Comparison of ENCODE assay signal across 8 cellular contexts in genomic region chr3:31531992-31532586, GRCh38. TPM values are rescaled to one million over a fixed set of nuclear protein-coding genes. Genes with fewer than 3 reads are reported as not detected.
DNase-seq lines count a peak whose midpoint lies in the region; ATAC-seq and TF ChIP-seq lines count a peak whose summit lies in the region.

No MANE protein-coding gene starts in this region.

- intact Hi-C loops in mucosa of descending colon (cut with DNase I, micrococcal nuclease): no loop called here

- peaks cover 34% of the 10 kb centered on the region for H3K4me1 ChIP-seq in mucosa of descending colon (ENCODE audit: low read depth)

- peak overlapping the region; percentile 93 for H3K27ac ChIP-seq in epithelial cell of prostate

- no peak for TF ChIP-seq EP300 in Ishikawa (IDR thresholded peaks at IDR 0.05; ENCODE audit: borderline replicate concordance)

- TF ChIP-seq RAD21 in Ishikawa (IDR thresholded peaks at IDR 0.05; ENCODE audit: low read depth): no peak

- peak overlapping the region; percentile 92 for H3K4me3 ChIP-seq in mucosa of descending colon

- peak; percentile 89 for DNase-seq in DMS153 (lab: John Stamatoyannopoulos, UW)
- peak; percentile 59 for DNase-seq in OCI-M2 (lab: John Stamatoyannopoulos, UW; ENCODE audit: unreplicated experiment)
- peak; percentile 99 for DNase-seq in activated T-cell treated with anti-CD3 and anti-CD28 coated beads, Interleukin-2, amount 50 U/mL, for 1 hour
- DNase-seq in epithelial cell of prostate (ENCODE audit: low read depth, low spot score): peak; percentile 94
- peak; percentile 99 to 100 (median 99) for DNase-seq in mucosa of descending colon
- DNase-seq in stimulated activated CD8-positive, alpha-beta memory T cell treated with anti-CD3 and anti-CD28 coated beads, Interleukin-4, amount 100 ng/mL, for 1 hour (ENCODE audit: low read depth in 2 of 2, low spot score in 1 of 2): peak; percentile 96 to 98

- no peaks in the 10 kb centered on the region for H3K9me3 ChIP-seq in mucosa of descending colon

- peak; percentile 80 for ATAC-seq in GM21619 (IDR thresholded peaks at IDR 0.05; ENCODE audit: unreplicated experiment)
- ATAC-seq in mucosa of descending colon: peak; percentile 92

- H3K36me3 ChIP-seq in mucosa of descending colon (ENCODE audit: low read depth): no peaks in the 10 kb centered on the region

- peak; percentile 5 for TF ChIP-seq CTCF in mucosa of descending colon (IDR thresholded peaks at IDR 0.05)

TF ChIP-seq in Ishikawa, 13 proteins besides CTCF, POLR2A, EP300 and RAD21:
- TF ChIP-seq NFIC (IDR thresholded peaks at IDR 0.05) (no peak), FOXM1 (IDR thresholded peaks at IDR 0.05; ENCODE audit: borderline replicate concordance, low read depth) (peak; percentile 91), YY1 (IDR thresholded peaks at IDR 0.05; ENCODE audit: low read depth) (0 out of 2 replicates have a peak, but pooled peaks have one; percentile 48), EGR1 (IDR thresholded peaks at IDR 0.05) (no peak), TCF12 (IDR thresholded peaks at IDR 0.05; ENCODE audit: low read depth) (peak; percentile 76), ZBTB7A (IDR thresholded peaks at IDR 0.05; ENCODE audit: low read depth) (no peak), REST (IDR thresholded peaks at IDR 0.05; ENCODE audit: low read depth) (no peak), USF1 (IDR thresholded peaks at IDR 0.05) (peak; percentile 96), TEAD4 (IDR thresholded peaks at IDR 0.05) (no peak), TAF1 (IDR thresholded peaks at IDR 0.05; ENCODE audit: low read depth) (peak; percentile 73), MAX (IDR thresholded peaks at IDR 0.05) (peak; percentile 95), CEBPB (IDR thresholded peaks at IDR 0.05) (no peak), CREB1 (IDR thresholded peaks at IDR 0.05; ENCODE audit: low read depth) (peak; percentile 59)

RNA-seq across cellular contexts. Expression of gene STT3B, which starts 0.6 kb away (rescaled TPM):
- total RNA-seq in mucosa of descending colon: 100 to 1,000 TPM in 1 of 3 donors, 10 to 100 TPM in 2; 86.0 to 118 (median 94.3) TPM

Comparison
In these comparisons a context has a peak if more than half of its experiments do, and no peak if none do; other contexts are left out.
1. Peak in every context shown above with its lines: DNase-seq, ATAC-seq, H3K4me3 ChIP-seq and H3K27ac ChIP-seq.